In genomic region chr19:38770228-38770950, GRCh38 we compare ENCODE assay signal across 11 cellular contexts. TPM values are rescaled to one million over a fixed set of nuclear protein-coding genes. Genes with fewer than 3 reads are reported as not detected.
A peak's percentile ranks its signal among the peaks of the same experiment; 100 is the strongest.
DNase-seq lines count a peak whose midpoint lies in the region; ATAC-seq, FAIRE-seq and TF ChIP-seq lines count a peak whose summit lies in the region.
"Not testable (repeated sequence)": the region's sequence is repeated elsewhere in the genome, so short reads cannot be mapped to it uniquely, and the experiment has no call there.
"Had no signal": no experiment of that assay in that cellular context is flagged by ENCODE, and none has a peak within 500 bp of the region (broad histone marks: within the 10 kb centered on the region; RNA-seq: fewer than 3 reads in every experiment).

No MANE protein-coding gene starts in this region.

- ATAC-seq in GM21529 (IDR thresholded peaks at IDR 0.05; ENCODE audit: unreplicated experiment) (peak; percentile 16), HG03342 (IDR thresholded peaks at IDR 0.05; ENCODE audit: unreplicated experiment) (peak; percentile 13), pancreas (peak; percentile 24 to 44 (median 42))
- peak; percentile 13 for ATAC-seq in activated T-helper 17 cell treated with anti-CD3 and anti-CD28 coated beads, Interleukin-2, amount 50 U/mL, for 72 hours (replicated peaks)

- H3K27ac Mint-ChIP-seq in activated T-helper 17 cell treated with anti-CD3 and anti-CD28 coated beads, Interleukin-2, amount 50 U/mL, for 72 hours: not testable (repeated sequence)

- H3K4me1 ChIP-seq in BLaER1 treated with 17β-estradiol and CSF1 and Interleukin-3, amounts not matched to agents 10 nM and 100 nM: peaks cover 7 to 18% (median 13%) of the 10 kb centered on the region in 10 experiments; a peak in 19 of 20 replicates
- not testable (repeated sequence) for H3K4me1 ChIP-seq in pancreas, testis

- not testable (repeated sequence) for H4K20me1 ChIP-seq in BLaER1 treated with 17β-estradiol and CSF1 and Interleukin-3, amounts not matched to agents 10 nM and 100 nM

- FAIRE-seq in pancreas (lab: Jason Lieb, UNC): not testable (repeated sequence)

- not testable (repeated sequence) for TF ChIP-seq POLR2A in testis (IDR thresholded peaks at IDR 0.05)

- H3K27me3 Mint-ChIP-seq in activated T-helper 17 cell treated with anti-CD3 and anti-CD28 coated beads, Interleukin-2, amount 50 U/mL, for 72 hours: not testable (repeated sequence)

- not testable (repeated sequence) for H3K36me3 Mint-ChIP-seq in activated T-helper 17 cell treated with anti-CD3 and anti-CD28 coated beads, Interleukin-2, amount 50 U/mL, for 72 hours (ENCODE audit: low read depth)

- H3K4me3 Mint-ChIP-seq in activated T-helper 17 cell treated with anti-CD3 and anti-CD28 coated beads, Interleukin-2, amount 50 U/mL, for 72 hours: peak overlapping the region; percentile 75

- peak overlapping the region in 9 of 10 experiments; percentile 21 to 64 (median 49); a peak in 14 of 20 replicates for H3K4me3 ChIP-seq in BLaER1 treated with 17β-estradiol and CSF1 and Interleukin-3, amounts not matched to agents 10 nM and 100 nM
- H3K4me3 ChIP-seq in pancreas: peak overlapping the region in 2 of 4 donors; percentile 13 to 19
- H3K4me3 ChIP-seq in testis: peak overlapping the region; percentile 16 to 54

- not testable (repeated sequence) for DNase-seq in epithelial cell of prostate (ENCODE audit: low read depth, low spot score); pancreas; testis

- WGBS in pancreas, 2 donors: 9 to 23% methylated on average over 21 to 27 of the region's 58 CpGs
- 2% methylated on average over 18 of the region's 58 CpGs; no CpG with 5 or more reads in 1 of the 2 donors for WGBS in testis, 2 donors

- H3K27ac ChIP-seq in BLaER1 treated with 17β-estradiol and CSF1 and Interleukin-3, amounts not matched to agents 10 nM and 100 nM: peak overlapping the region in 10 of 11 experiments; percentile 83 to 94 (median 88); a peak in 21 of 22 replicates
- H3K27ac ChIP-seq in epithelial cell of prostate: peak overlapping the region; percentile 24
- peak overlapping the region; percentile 30 for H3K27ac ChIP-seq in layer of hippocampus (ENCODE audit: low read depth, low read length)
- not testable (repeated sequence) for H3K27ac ChIP-seq in pancreas
- H3K27ac ChIP-seq in testis: peak overlapping the region in 1 of 2 donors; percentile 70

- H3K9me3 ChIP-seq in BLaER1 treated with 17β-estradiol and CSF1 and Interleukin-3, amounts not matched to agents 10 nM and 100 nM (replicated peaks in 1 of 11); pancreas; testis: not testable (repeated sequence)

- TF ChIP-seq CTCF in pancreas (IDR thresholded peaks at IDR 0.05); testis (IDR thresholded peaks at IDR 0.05): not testable (repeated sequence)

- H3K9me3 Mint-ChIP-seq in activated T-helper 17 cell treated with anti-CD3 and anti-CD28 coated beads, Interleukin-2, amount 50 U/mL, for 72 hours: not testable (repeated sequence)

- peak overlapping the region; percentile 63 to 91 (median 79) for H3K4me2 ChIP-seq in BLaER1 treated with 17β-estradiol and CSF1 and Interleukin-3, amounts not matched to agents 10 nM and 100 nM

- H3K36me3 ChIP-seq in BLaER1 treated with 17β-estradiol and CSF1 and Interleukin-3, amounts not matched to agents 10 nM and 100 nM; pancreas; testis (ENCODE audit: low read depth, missing control alignments): not testable (repeated sequence)

- peak overlapping the region; percentile 74 to 86 (median 80); a peak in 18 of 22 replicates for H3K9ac ChIP-seq in BLaER1 treated with 17β-estradiol and CSF1 and Interleukin-3, amounts not matched to agents 10 nM and 100 nM

- not testable (repeated sequence) for H3K4me1 Mint-ChIP-seq in activated T-helper 17 cell treated with anti-CD3 and anti-CD28 coated beads, Interleukin-2, amount 50 U/mL, for 72 hours

- H3K27me3 ChIP-seq in BLaER1 treated with 17β-estradiol and CSF1 and Interleukin-3, amounts not matched to agents 10 nM and 100 nM; layer of hippocampus (ENCODE audit: control insufficient read depth, insufficient read depth, low read length); pancreas; testis: not testable (repeated sequence)

- intact Hi-C loops in pancreas (cut with DNase I); testis (cut with DNase I; ENCODE audit: low total_unique reads): not testable (repeated sequence)

RNA-seq across cellular contexts. Expression of gene LGALS7, which starts 2.9 kb away (rescaled TPM):
- not detected for total RNA-seq in activated T-helper 17 cell treated with anti-CD3 and anti-CD28 coated beads, Interleukin-2, amount 50 U/mL, for 72 hours
- total RNA-seq in pancreas (not detected), testis (not detected)
- polyA plus RNA-seq in pancreas (not detected), testis (ENCODE audit: insufficient read depth, low read depth, low replicate concordance) (4.4 TPM)
- total RNA-seq: Caco-2, liver had no signal
- polyA plus RNA-seq: liver had no signal

RNA-seq across cellular contexts. Expression of gene LGALS7B, which starts 18.6 kb away (rescaled TPM):
- total RNA-seq in activated T-helper 17 cell treated with anti-CD3 and anti-CD28 coated beads, Interleukin-2, amount 50 U/mL, for 72 hours: not detected
- not detected for total RNA-seq in pancreas
- under 1 TPM in 1 of 2 donors, not detected in 1; 0.38 TPM for polyA plus RNA-seq in pancreas
- 1 to 10 TPM; 2.3 to 8.1 TPM for total RNA-seq in testis
- polyA plus RNA-seq in testis (ENCODE audit: insufficient read depth, low read depth, low replicate concordance): not detected
- total RNA-seq: Caco-2, liver had no signal

RNA-seq across cellular contexts. Expression of gene CAPN12, which starts 26.1 kb away (rescaled TPM):
- 10 to 100 TPM in 1 of 2 donors, 1 to 10 TPM in 1; 3.8 to 75.3 TPM for total RNA-seq in activated T-helper 17 cell treated with anti-CD3 and anti-CD28 coated beads, Interleukin-2, amount 50 U/mL, for 72 hours
- total RNA-seq in pancreas: 1 to 10 TPM; 2.3 to 8.8 (median 7.1) TPM
- polyA plus RNA-seq in pancreas: 10 to 100 TPM; 40.4 to 46.3 TPM
- 1 to 10 TPM; 4.6 to 5.5 TPM for total RNA-seq in testis
- 3.6 TPM for polyA plus RNA-seq in testis (ENCODE audit: insufficient read depth, low read depth, low replicate concordance)

RNA-seq across cellular contexts. Expression of gene LGALS4, which starts 42.4 kb away (rescaled TPM):
- total RNA-seq in activated T-helper 17 cell treated with anti-CD3 and anti-CD28 coated beads, Interleukin-2, amount 50 U/mL, for 72 hours: 1 to 10 TPM; 1.2 to 1.7 TPM
- total RNA-seq in pancreas (10 to 100 TPM; 14.2 to 87.7 (median 63.7) TPM), testis (1 to 10 TPM; 1.6 to 1.9 TPM)
- polyA plus RNA-seq in pancreas (100 to 1,000 TPM in 1 of 2 donors, 10 to 100 TPM in 1; 80.9 to 135 TPM), testis (ENCODE audit: insufficient read depth, low read depth, low replicate concordance) (1.6 TPM)
- total RNA-seq: temporal lobe had no signal
